ENCODE assay signal across 20 cellular contexts in genomic region chr7:90698616-90699015, GRCh38.
A peak's percentile ranks its signal among the peaks of the same experiment; 100 is the strongest.
DNase-seq lines count a peak whose midpoint lies in the region; ATAC-seq and TF ChIP-seq lines count a peak whose summit lies in the region.
"Had no signal": no experiment of that assay in that cellular context is flagged by ENCODE, and none has a peak within 500 bp of the region (broad histone marks: within the 10 kb centered on the region; RNA-seq: fewer than 3 reads in every experiment).

No MANE protein-coding gene starts in this region.

- H3K9me3 ChIP-seq in right lobe of liver (no peaks in the 10 kb centered on the region), ovary (no peaks in the 10 kb centered on the region)

- H3K4me1 ChIP-seq in right lobe of liver = peaks cover 0 to 32% (median 5%) of the 10 kb centered on the region in 4 donors
- H3K4me1 ChIP-seq in ovary (ENCODE audit: insufficient read depth) = no peaks in the 10 kb centered on the region

- H3K36me3 ChIP-seq in right lobe of liver (no peaks in the 10 kb centered on the region), ovary (no peaks in the 10 kb centered on the region)

- CTCF ChIA-PET in WTC11 (lab: Charles Lee) = interaction anchor here (1.1 kb wide), 1 partner anchor 336 kb away, joined by 3 read pairs; no protein-coding TSS in a partner anchor

- H3K4me3 Mint-ChIP-seq in WTC11 = no peak overlapping the region
- H3K4me3 Mint-ChIP-seq: CD8-positive, alpha-beta memory T cell had no signal

- H3K27ac ChIP-seq in right lobe of liver (peak overlapping the region in 2 of 3 donors; percentile 6 to 29), ovary (no peak overlapping the region)
- H3K27ac ChIP-seq: SJCRH30 had no signal

- WGBS in right lobe of liver (ENCODE audit: insufficient coverage, low coverage, low lambda C conversion rate, missing lambda C conversion rate) = 12% methylated on average over 2 of the region's 2 CpGs
- WGBS in ovary, 3 donors = 49 to 59% (median 57%) methylated on average over 2 of the region's 2 CpGs

- intact Hi-C loops in right lobe of liver (cut with DNase I) (no loop called here), ovary (cut with DNase I) (no loop called here)

- ATAC-seq in WTC11 (no peak), right lobe of liver (peak; percentile 44 to 74 (median 58)), GM19023 (IDR thresholded peaks at IDR 0.05; ENCODE audit: unreplicated experiment) (no peak), HG02588 (IDR thresholded peaks at IDR 0.05; ENCODE audit: unreplicated experiment) (no peak)

- peaks cover 17% of the 10 kb centered on the region for H3K4me1 Mint-ChIP-seq in WTC11

- H3K4me3 ChIP-seq in right lobe of liver (no peak overlapping the region), ovary (no peak overlapping the region)
- H3K4me3 ChIP-seq: SJCRH30 had no signal

- peaks cover 7% of the 10 kb centered on the region for H3K9me3 Mint-ChIP-seq in WTC11

- no peaks in the 10 kb centered on the region for H3K27me3 Mint-ChIP-seq in WTC11 (ENCODE audit: low read depth)
- H3K27me3 Mint-ChIP-seq: CD8-positive, alpha-beta memory T cell had no signal

- TF ChIP-seq CTCF in WTC11 (IDR thresholded peaks at IDR 0.05) (no peak), right lobe of liver (IDR thresholded peaks at IDR 0.05) (no peak), ovary (IDR thresholded peaks at IDR 0.05) (no peak)

- H3K36me3 Mint-ChIP-seq in WTC11 = peaks cover 5% of the 10 kb centered on the region
- H3K36me3 Mint-ChIP-seq: CD8-positive, alpha-beta memory T cell had no signal

- DNase-seq in COR-L47 (lab: John Stamatoyannopoulos, UW) (peak; percentile 7), NCI-H1092 treated with DMSO at 0.1 percent for 48 hours (lab: John Stamatoyannopoulos, UW) (peak; percentile 65), WTC11 (ENCODE audit: low spot score) (no peak), right lobe of liver (no peak), HCEC 1CT (no peak), ovary (no peak)
- DNase-seq: AML-193; C1 segment of cervical spinal cord; CD8-positive, alpha-beta memory T cell; GDM1; H7; KG1; NCI-H146; NCI-H2029; NCI-H2227 treated with DMSO at 0.1 percent for 48 hours; NCI-H510A; NCI-H748 treated with DMSO at 0.1 percent for 48 hours; SJCRH30 had no signal

- peak overlapping the region; percentile 9; the same call in 1 of the 2 replicates for H3K27ac Mint-ChIP-seq in WTC11
- H3K27ac Mint-ChIP-seq: CD8-positive, alpha-beta memory T cell had no signal

- no peak for TF ChIP-seq EP300 in ovary (IDR thresholded peaks at IDR 0.05)

- POLR2A ChIA-PET in WTC11 (lab: Charles Lee) = no interaction called here

- TF ChIP-seq POLR2A in right lobe of liver (IDR thresholded peaks at IDR 0.05) = no peak
- no peak for TF ChIP-seq POLR2A in ovary (IDR thresholded peaks at IDR 0.05)

- H3K27me3 ChIP-seq in right lobe of liver (no peaks in the 10 kb centered on the region), ovary (no peaks in the 10 kb centered on the region)
- H3K27me3 ChIP-seq: SJCRH30 had no signal

TF ChIP-seq in WTC11, 78 proteins besides CTCF, POLR2A, EP300 and RAD21:
- TF ChIP-seq ATF3 (CRISPR knock-in tag; conservative IDR thresholded peaks at IDR 0.05) (no peak), USF1 (CRISPR knock-in tag; IDR thresholded peaks at IDR 0.05) (no peak)
TF ChIP-seq in WTC11: peak in this region for 0.

Comparison
In these comparisons a context has a peak if more than half of its experiments do, and no peak if none do; other contexts are left out.
1. DNase-seq: peak in COR-L47 (single experiment) and NCI-H1092 treated with DMSO at 0.1 percent for 48 hours (single experiment); none in WTC11 (single experiment), right lobe of liver (0 of 3), HCEC 1CT (single experiment) and ovary (0 of 5).
2. ATAC-seq: peak in right lobe of liver (4 of 4); none in WTC11 (single experiment), GM19023 (single experiment) and HG02588 (single experiment).
3. H3K27ac ChIP-seq: peak in right lobe of liver (2 of 3); none in ovary (0 of 2).